In the genomic region with DNA sequence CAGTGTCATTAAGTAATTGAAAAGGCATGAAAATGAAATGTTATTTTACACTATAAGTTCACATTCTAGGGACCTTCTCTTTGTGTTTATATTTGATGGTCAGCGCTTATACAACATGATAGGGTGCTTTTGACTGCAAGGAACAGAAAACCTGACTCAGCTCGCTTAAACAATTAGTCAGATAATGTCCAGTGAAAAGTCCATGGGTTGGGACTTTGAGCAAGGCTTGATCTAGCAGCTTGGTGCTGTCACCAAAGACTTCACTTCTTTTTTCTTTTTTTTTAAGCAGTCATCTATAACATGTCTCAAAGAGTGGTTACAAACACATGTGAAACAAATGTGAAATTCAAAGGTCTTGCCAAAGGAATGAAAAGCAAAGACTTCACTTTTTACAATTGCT, we compare ENCODE assay signal across 28 cellular contexts. TPM values are rescaled to one million over a fixed set of nuclear protein-coding genes. Genes with fewer than 3 reads are reported as not detected.
"Had no signal": no experiment of that assay in that cellular context is flagged by ENCODE, and none has a peak within 500 bp of the region (broad histone marks: within the 10 kb centered on the region; RNA-seq: fewer than 3 reads in every experiment).

No MANE protein-coding gene starts in this region.

- H3K9me3 ChIP-seq: gastroesophageal sphincter, heart right ventricle, left lung, lower lobe of right lung, right atrium auricular region, testis, uterus had no signal

- H3K9ac ChIP-seq: neural progenitor cell had no signal

- H3K4me2 ChIP-seq: neural progenitor cell had no signal

- H3K27me3 ChIP-seq: gastroesophageal sphincter, heart right ventricle, left lung, neural progenitor cell, right atrium auricular region, testis, uterus had no signal

- H3K4me3 Mint-ChIP-seq: activated CD4-positive, alpha-beta memory T cell treated with anti-CD3 and anti-CD28 coated beads, Interleukin-2, amount 10 ng/mL, durations not matched to agents 7 days and 5 days; activated CD4-positive, alpha-beta T cell treated with anti-CD3 and anti-CD28 coated beads, Interleukin-2, amount 10 ng/mL, durations not matched to agents 7 days and 5 days; activated T-cell treated with anti-CD3 and anti-CD28 coated beads, Interleukin-2, amount 50 U/mL, for 24 hours; activated T-helper 17 cell treated with anti-CD3 and anti-CD28 coated beads, Interleukin-2, amount 50 U/mL, for 72 hours; central memory CD8-positive, alpha-beta T cell; dendritic cell treated with granulocyte-macrophage colony-stimulating factor and Interleukin-4, amounts not matched to agents 40 ng/mL and 50 ng/mL, for 4 days; endodermal cell; natural killer cell; neural progenitor cell; T-helper 17 cell; WTC11 had no signal

- H3K4me1 ChIP-seq: uterus had no signal

- ATAC-seq: activated T-helper 17 cell treated with anti-CD3 and anti-CD28 coated beads, Interleukin-2, amount 50 U/mL, for 72 hours; gastroesophageal sphincter; heart right ventricle; left lung; lower lobe of right lung; natural killer cell; stimulated activated naive CD8-positive, alpha-beta T cell treated with anti-CD3 and anti-CD28 coated beads, Interleukin-15, Interleukin-2, amounts not matched to agents 100 U/mL and 50 U/mL, for 24 hours; T-helper 17 cell; WTC11 had no signal

- H3K4me1 Mint-ChIP-seq: activated CD4-positive, alpha-beta memory T cell treated with anti-CD3 and anti-CD28 coated beads, Interleukin-2, amount 10 ng/mL, durations not matched to agents 7 days and 5 days; activated CD4-positive, alpha-beta T cell treated with anti-CD3 and anti-CD28 coated beads, Interleukin-2, amount 10 ng/mL, durations not matched to agents 7 days and 5 days; activated T-helper 17 cell treated with anti-CD3 and anti-CD28 coated beads, Interleukin-2, amount 50 U/mL, for 72 hours; central memory CD8-positive, alpha-beta T cell; natural killer cell had no signal

- H3K4me3 ChIP-seq: gastroesophageal sphincter, heart right ventricle, left lung, lower lobe of right lung, neural progenitor cell, right atrium auricular region, testis, uterus had no signal

- H3K27ac ChIP-seq: gastroesophageal sphincter, left lung, lower lobe of right lung, neural progenitor cell, right atrium auricular region, testis, uterus had no signal

- H3K36me3 ChIP-seq: neural progenitor cell, uterus had no signal

- H3K36me3 Mint-ChIP-seq: natural killer cell had no signal

- H2AFZ ChIP-seq: neural progenitor cell had no signal

- H3K27me3 Mint-ChIP-seq: activated T-helper 17 cell treated with anti-CD3 and anti-CD28 coated beads, Interleukin-2, amount 50 U/mL, for 72 hours; central memory CD8-positive, alpha-beta T cell; T-helper 17 cell had no signal

- H3K9me3 Mint-ChIP-seq: activated CD4-positive, alpha-beta memory T cell treated with anti-CD3 and anti-CD28 coated beads, Interleukin-2, amount 10 ng/mL, durations not matched to agents 7 days and 5 days; activated CD4-positive, alpha-beta T cell treated with anti-CD3 and anti-CD28 coated beads, Interleukin-2, amount 10 ng/mL, durations not matched to agents 7 days and 5 days; activated T-cell treated with anti-CD3 and anti-CD28 coated beads, Interleukin-2, amount 50 U/mL, for 24 hours; activated T-helper 17 cell treated with anti-CD3 and anti-CD28 coated beads, Interleukin-2, amount 50 U/mL, for 72 hours; central memory CD8-positive, alpha-beta T cell; dendritic cell treated with granulocyte-macrophage colony-stimulating factor and Interleukin-4, amounts not matched to agents 40 ng/mL and 50 ng/mL, for 4 days; endodermal cell; natural killer cell; WTC11 had no signal

- DNase-seq: activated CD4-positive, alpha-beta memory T cell treated with anti-CD3 and anti-CD28 coated beads, Interleukin-2, amount 10 ng/mL, durations not matched to agents 7 days and 5 days; activated CD4-positive, alpha-beta T cell treated with anti-CD3 and anti-CD28 coated beads for 1 hour; activated CD4-positive, alpha-beta T cell treated with anti-CD3 and anti-CD28 coated beads, Interleukin-2, amount 10 ng/mL, durations not matched to agents 7 days and 5 days; activated CD8-positive, alpha-beta memory T cell treated with anti-CD3 and anti-CD28 coated beads, Interleukin-2, amount 50 U/mL, for 48 hours; activated gamma-delta T cell treated with Interleukin-2 at 50 U/mL for 16 hours; activated naive CD4-positive, alpha-beta T cell treated with anti-CD3 and anti-CD28 coated beads, Interleukin-2, amount 50 U/mL, for 16 hours; activated T-cell treated with anti-CD3 and anti-CD28 coated beads, Interleukin-2, amount 50 U/mL, for 24 hours; endodermal cell; heart right ventricle; left lung; lower lobe of right lung; mesendoderm; natural killer cell; occipital lobe; stimulated activated CD4-positive, alpha-beta T cell treated with anti-CD3 and anti-CD28 coated beads, Interleukin-2, amount 100 ng/mL, for 48 hours; stimulated activated naive CD8-positive, alpha-beta T cell treated with anti-CD3 and anti-CD28 coated beads, Interleukin-15, Interleukin-2, amounts not matched to agents 100 U/mL and 50 U/mL, for 24 hours; T-helper 17 cell; T1000; testis; trophoblast cell; uterus had no signal

- H3K27ac Mint-ChIP-seq: activated CD4-positive, alpha-beta memory T cell treated with anti-CD3 and anti-CD28 coated beads, Interleukin-2, amount 10 ng/mL, durations not matched to agents 7 days and 5 days; activated CD4-positive, alpha-beta T cell treated with anti-CD3 and anti-CD28 coated beads, Interleukin-2, amount 10 ng/mL, durations not matched to agents 7 days and 5 days; activated T-cell treated with anti-CD3 and anti-CD28 coated beads, Interleukin-2, amount 50 U/mL, for 24 hours; activated T-helper 17 cell treated with anti-CD3 and anti-CD28 coated beads, Interleukin-2, amount 50 U/mL, for 72 hours; dendritic cell treated with granulocyte-macrophage colony-stimulating factor and Interleukin-4, amounts not matched to agents 40 ng/mL and 50 ng/mL, for 4 days; endodermal cell; natural killer cell; neural progenitor cell; T-helper 17 cell; WTC11 had no signal

RNA-seq across cellular contexts. Expression of a gene that starts 15.4 kb away (rescaled TPM):
- total RNA-seq: activated CD4-positive, alpha-beta T cell treated with anti-CD3 and anti-CD28 coated beads, Interleukin-2, amount 10 ng/mL, durations not matched to agents 7 days and 5 days; activated T-helper 17 cell treated with anti-CD3 and anti-CD28 coated beads, Interleukin-2, amount 50 U/mL, for 72 hours had no signal
